ENCODE assay signal across 16 cellular contexts in the genomic region with DNA sequence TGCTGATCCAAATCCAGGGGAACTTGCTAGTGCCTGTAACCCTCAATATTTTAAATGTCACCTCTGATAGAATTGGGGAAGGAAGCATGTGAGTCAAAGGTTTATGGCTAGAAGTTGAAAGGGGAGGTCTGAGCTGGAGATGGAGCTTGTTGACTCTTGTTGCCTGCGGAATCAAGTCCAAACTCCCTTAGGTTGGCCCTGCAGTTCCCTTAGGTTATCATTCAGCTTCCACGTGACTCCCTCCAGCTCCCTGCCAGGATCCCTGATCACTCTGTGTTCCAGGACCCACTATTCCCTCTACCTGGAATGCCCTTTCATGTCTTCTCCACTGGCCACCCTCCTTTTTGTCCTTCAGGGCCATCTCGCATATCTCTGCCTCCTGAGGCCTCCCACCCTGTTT. TPM values are rescaled to one million over a fixed set of nuclear protein-coding genes. Genes with fewer than 3 reads are reported as not detected.
A peak's percentile ranks its signal among the peaks of the same experiment; 100 is the strongest.
DNase-seq lines count a peak whose midpoint lies in the region; ATAC-seq, FAIRE-seq and TF ChIP-seq lines count a peak whose summit lies in the region.
"Had no signal": no experiment of that assay in that cellular context is flagged by ENCODE, and none has a peak within 500 bp of the region (broad histone marks: within the 10 kb centered on the region; RNA-seq: fewer than 3 reads in every experiment).

No MANE protein-coding gene starts in this region.

- H4K8ac ChIP-seq in H1 (ENCODE audit: extremely low read depth, insufficient read depth, low read length), result no peak overlapping the region

- no peaks in the 10 kb centered on the region for H3K79me1 ChIP-seq in H1 (ENCODE audit: low read depth, low read length)

- no peak overlapping the region for H2AK5ac ChIP-seq in H1 (ENCODE audit: low read depth, low read length)

- H4K20me1 ChIP-seq in GM23338 (replicated peaks; ENCODE audit: insufficient read depth) (no peaks in the 10 kb centered on the region), H1 (replicated peaks in 1 of 2; ENCODE audit: control insufficient read depth in 1 of 2, insufficient read depth in 2 of 2, low read length in 2 of 2) (no peaks in the 10 kb centered on the region)
- H4K20me1 ChIP-seq: BLaER1 treated with 17β-estradiol and CSF1 and Interleukin-3, amounts not matched to agents 10 nM and 100 nM had no signal

- H3K36me3 ChIP-seq in GM23338 (ENCODE audit: insufficient read depth), result no peaks in the 10 kb centered on the region
- no peaks in the 10 kb centered on the region for H3K36me3 ChIP-seq in H1 (ENCODE audit: control insufficient read depth in 2 of 4, insufficient read depth in 4 of 4, low read length in 3 of 4)
- H3K36me3 ChIP-seq in small intestine (ENCODE audit: control insufficient read depth in 2 of 2, insufficient read depth in 2 of 2, low read length in 2 of 2), result no peaks in the 10 kb centered on the region
- H3K36me3 ChIP-seq: BLaER1 treated with 17β-estradiol and CSF1 and Interleukin-3, amounts not matched to agents 10 nM and 100 nM had no signal

- 91% methylated on average over 3 of the region's 3 CpGs; no CpG with 5 or more reads in 1 of the 2 experiments for WGBS in H1 (ENCODE audit: extremely low coverage in 1 of 2, insufficient coverage in 1 of 2, insufficient read length in 1 of 2, insufficient replicate concordance in 2 of 2, low coverage in 1 of 2, low lambda C conversion rate in 2 of 2, missing lambda C conversion rate in 1 of 2), 2 experiments
- WGBS in small intestine, 3 donors, result 35 to 69% (median 52%) methylated on average over 3 of the region's 3 CpGs

- H3K9me3 ChIP-seq in H1 (ENCODE audit: insufficient read depth in 2 of 2, low read depth in 1 of 2, low read length in 1 of 2) (no peaks in the 10 kb centered on the region), small intestine (ENCODE audit: control insufficient read depth, low read depth) (no peaks in the 10 kb centered on the region)
- H3K9me3 ChIP-seq: BLaER1 treated with 17β-estradiol and CSF1 and Interleukin-3, amounts not matched to agents 10 nM and 100 nM had no signal

- no peak for TF ChIP-seq POLR2A in H1 (IDR thresholded peaks at IDR 0.05; ENCODE audit: control extremely low read depth in 1 of 2, low read depth in 2 of 2, low read length in 2 of 2)

- H2BK15ac ChIP-seq in H1 (ENCODE audit: low read length), result no peak overlapping the region

- no peak overlapping the region for H3K9ac ChIP-seq in H1 (replicated peaks in 1 of 4; ENCODE audit: extremely low read depth in 1 of 4, low read depth in 3 of 4, low read length in 3 of 4)
- H3K9ac ChIP-seq: BLaER1 treated with 17β-estradiol and CSF1 and Interleukin-3, amounts not matched to agents 10 nM and 100 nM; GM23248 had no signal

- no peaks in the 10 kb centered on the region for H3K9me3 Mint-ChIP-seq in GM23338

- H3K4me1 ChIP-seq in GM23338 (ENCODE audit: insufficient read depth) (no peaks in the 10 kb centered on the region), H1 (replicated peaks in 1 of 4; ENCODE audit: control insufficient read depth in 3 of 4, insufficient read depth in 4 of 4, low read length in 3 of 4) (no peaks in the 10 kb centered on the region), small intestine (ENCODE audit: control insufficient read depth in 2 of 2, insufficient read depth in 1 of 2, low read depth in 1 of 2, low read length in 1 of 2) (peaks cover 0 to 6% of the 10 kb centered on the region in 2 donors)
- H3K4me1 ChIP-seq: BLaER1 treated with 17β-estradiol and CSF1 and Interleukin-3, amounts not matched to agents 10 nM and 100 nM had no signal

- H3K4me3 Mint-ChIP-seq in GM23338, result no peak overlapping the region
- H3K4me3 Mint-ChIP-seq: CD4-positive, CD25-positive, alpha-beta regulatory T cell; H9; IgD-negative memory B cell had no signal

- H2AFZ ChIP-seq in GM23338, result 0 out of 2 replicates have a peak overlapping the region, but pooled peaks have one; percentile 43
- 0 out of 2 replicates have a peak overlapping the region, but pooled peaks have one; percentile 66 for H2AFZ ChIP-seq in H1 (ENCODE audit: low read length)
- H2AFZ ChIP-seq: GM23248 had no signal

- no peak overlapping the region for H3K4ac ChIP-seq in H1 (replicated peaks; ENCODE audit: insufficient read length, low read depth, low read length)

- no peak overlapping the region for H2BK20ac ChIP-seq in H1 (ENCODE audit: low read length)

- peaks cover 2% of the 10 kb centered on the region; the same call in 1 of the 2 replicates for H3K23me2 ChIP-seq in H1 (ENCODE audit: low read depth, low read length)

- POLR2A ChIA-PET in H1 (lab: Charles Lee; ENCODE audit: partially characterized antibody), result interaction anchor here (2.9 kb wide), 1 partner anchor 26 kb away, joined by 9 read pairs; the partner anchor contains the start of gene LIPT2

- H2BK12ac ChIP-seq in H1 (ENCODE audit: low read depth, low read length), result no peak overlapping the region

- H3K27ac Mint-ChIP-seq in GM23338, result no peak overlapping the region
- H3K27ac Mint-ChIP-seq: CD4-positive, CD25-positive, alpha-beta regulatory T cell; H9; IgD-negative memory B cell had no signal

- H3K56ac ChIP-seq in H1 (replicated peaks; ENCODE audit: insufficient read length, low read depth, low read length), result no peak overlapping the region

- no peak overlapping the region for H3K14ac ChIP-seq in H1 (ENCODE audit: insufficient read length)

- no peak overlapping the region for H3K27ac ChIP-seq in GM23338 (ENCODE audit: low read depth)
- H3K27ac ChIP-seq in H1 (ENCODE audit: low read depth, low read length), result no peak overlapping the region
- no peak overlapping the region for H3K27ac ChIP-seq in small intestine (ENCODE audit: low read depth in 1 of 2, low read length in 1 of 2)
- H3K27ac ChIP-seq: BLaER1 treated with 17β-estradiol and CSF1 and Interleukin-3, amounts not matched to agents 10 nM and 100 nM; GM23248 had no signal

- no peak overlapping the region for H4K91ac ChIP-seq in H1 (replicated peaks; ENCODE audit: insufficient read length, low read length)

- no peak overlapping the region for H3K4me3 ChIP-seq in GM23338
- no peak overlapping the region for H3K4me3 ChIP-seq in H1 (ENCODE audit: extremely low read depth in 1 of 4, insufficient read depth in 2 of 4, low read depth in 3 of 4, low read length in 4 of 4)
- no peak overlapping the region for H3K4me3 ChIP-seq in small intestine (ENCODE audit: low read depth in 1 of 2, low read length in 2 of 2)
- H3K4me3 ChIP-seq: BLaER1 treated with 17β-estradiol and CSF1 and Interleukin-3, amounts not matched to agents 10 nM and 100 nM; GM23248 had no signal

- no peaks in the 10 kb centered on the region for H3K36me3 Mint-ChIP-seq in GM23338 (ENCODE audit: low read depth)
- H3K36me3 Mint-ChIP-seq: CD4-positive, CD25-positive, alpha-beta regulatory T cell; IgD-negative memory B cell had no signal

- CTCF ChIA-PET in H1 (lab: Charles Lee; ENCODE audit: partially characterized antibody), result interaction anchor here (0.6 to 1.0 kb wide), 2 partner anchors 19 to 646 kb away, joined by 3 to 4 read pairs; no protein-coding TSS in a partner anchor

- no peak overlapping the region for H3K23ac ChIP-seq in H1 (ENCODE audit: insufficient read length)

- DNase-seq in GM23338 (ENCODE audit: low spot score), result no peak
- DNase-seq in H1 (ENCODE audit: low read depth in 1 of 2, low spot score in 2 of 2), result no peak
- DNase-seq in left lobe of liver (ENCODE audit: low spot score), result no peak
- DNase-seq in small intestine, result peak; percentile 81
- DNase-seq in NK-92 (lab: John Stamatoyannopoulos, UW; ENCODE audit: unreplicated experiment), result no peak
- no peak for DNase-seq in NCI-H1436 treated with DMSO at 0.1 percent for 48 hours (lab: John Stamatoyannopoulos, UW)
- DNase-seq: 8988T; AML-193; CD4-positive, CD25-positive, alpha-beta regulatory T cell; DMS53; GF-D8; GM23248; H9 had no signal

- no peaks in the 10 kb centered on the region for H3K9me2 ChIP-seq in GM23338 (ENCODE audit: insufficient read depth)

- no peak for FAIRE-seq in H1 (lab: Jason Lieb, UNC)
- FAIRE-seq in small intestine (lab: Jason Lieb, UNC), result no peak

- TF ChIP-seq RAD21 in H1 (IDR thresholded peaks at IDR 0.05 in 1 of 2, conservative IDR thresholded peaks at IDR 0.05 in 1 of 2; ENCODE audit: low read depth in 2 of 2, low read length in 2 of 2), result no peak

- TF ChIP-seq CTCF in GM23338 (conservative IDR thresholded peaks at IDR 0.05; ENCODE audit: low read depth in 2 of 2) (no peak), H1 (IDR thresholded peaks at IDR 0.05; ENCODE audit: control extremely low read depth in 1 of 3, insufficient read depth in 1 of 3, low read depth in 1 of 3, low read length in 3 of 3) (no peak)

- no peak for TF ChIP-seq EP300 in H1 (IDR thresholded peaks at IDR 0.05; ENCODE audit: borderline replicate concordance in 1 of 2, low read depth in 2 of 2, low read length in 2 of 2)

- ATAC-seq in GM23338 (no peak), left lobe of liver (peak; percentile 37), GM21526 (IDR thresholded peaks at IDR 0.05; ENCODE audit: low FRiP score, unreplicated experiment) (no peak)

- H3K79me2 ChIP-seq in GM23338 (replicated peaks; ENCODE audit: insufficient read depth) (no peaks in the 10 kb centered on the region), H1 (ENCODE audit: control insufficient read depth in 1 of 2, insufficient read depth in 2 of 2, low read length in 2 of 2) (no peaks in the 10 kb centered on the region)

- H3K27me3 Mint-ChIP-seq in GM23338 (ENCODE audit: insufficient read depth, low read depth, poor library complexity), result peaks cover 4% of the 10 kb centered on the region

- H3F3A ChIP-seq in GM23338 (replicated peaks; ENCODE audit: low read depth), result no peaks in the 10 kb centered on the region

- H3K4me1 Mint-ChIP-seq in GM23338, result no peaks in the 10 kb centered on the region
- H3K4me1 Mint-ChIP-seq: CD4-positive, CD25-positive, alpha-beta regulatory T cell; H9; IgD-negative memory B cell had no signal

- no peak overlapping the region for H2BK5ac ChIP-seq in H1 (ENCODE audit: low read depth, low read length)

- H2BK120ac ChIP-seq in H1 (replicated peaks; ENCODE audit: low read depth, low read length), result no peak overlapping the region

- H4K5ac ChIP-seq in H1 (ENCODE audit: insufficient read length, low read depth, low read length), result no peak overlapping the region

- H3K27me3 ChIP-seq in GM23338 (ENCODE audit: insufficient read depth) (no peaks in the 10 kb centered on the region), H1 (replicated peaks in 1 of 4; ENCODE audit: control insufficient read depth in 3 of 4, extremely low read depth in 1 of 4, insufficient read depth in 3 of 4, low read length in 3 of 4) (no peaks in the 10 kb centered on the region), small intestine (ENCODE audit: control insufficient read depth in 2 of 2, insufficient read depth in 2 of 2, low read length in 2 of 2) (no peaks in the 10 kb centered on the region)
- H3K27me3 ChIP-seq: BLaER1 treated with 17β-estradiol and CSF1 and Interleukin-3, amounts not matched to agents 10 nM and 100 nM had no signal

- H3K18ac ChIP-seq in H1 (ENCODE audit: extremely low read depth, low read length), result no peak overlapping the region

- no peak overlapping the region for H3K4me2 ChIP-seq in GM23338
- H3K4me2 ChIP-seq in H1 (ENCODE audit: insufficient read depth in 1 of 2, low read depth in 2 of 2, low read length in 2 of 2), result no peak overlapping the region
- H3K4me2 ChIP-seq: BLaER1 treated with 17β-estradiol and CSF1 and Interleukin-3, amounts not matched to agents 10 nM and 100 nM had no signal

RNA-seq across cellular contexts. Expression of gene LIPT2, which starts 26.2 kb away (rescaled TPM):
- total RNA-seq in GM23338 (2014; rRNA removed; shearing (Covaris generic)), result 16.9 and 19.5 TPM in 2 replicates
- 5.9 and 8.2 TPM in 2 replicates for polyA plus RNA-seq in GM23338 (2016; fragmentation: Nextera tagmentation; extraction: Ambion mirVana)
- total RNA-seq in H1 (2021; fragmentation: NEBNext Ultra II Directional; extraction: Animal tissue kit (Norgen Biotek cat#: 25700)), result 6.4 and 7.7 TPM in 2 replicates
- 16.4 and 16.7 TPM in 2 replicates for polyA plus RNA-seq in H1 (2011; rRNA removed)
- polyA plus RNA-seq in H1 (2011; cell fraction: cytosol; rRNA removed), result 15.4 TPM
- 11.5 TPM for polyA plus RNA-seq in H1 (2011; cell fraction: nucleus; rRNA removed)
- polyA plus RNA-seq in H1 (2012, experiment 1 of 2), result 4.9 to 6.9 TPM (median 5.9 TPM) in 4 replicates
- 7.6 TPM for polyA plus RNA-seq in H1 (2012, experiment 2 of 2)
- 7.0 TPM for polyA plus RNA-seq in H1 (2013, experiment 1 of 2)
- polyA plus RNA-seq in H1 (2013, experiment 2 of 2), result 7.0 TPM
- polyA minus RNA-seq in H1 (2011; rRNA and poly(A)+ RNA removed), result 10.8 and 17.9 TPM in 2 replicates
- polyA minus RNA-seq in H1 (2011; cell fraction: cytosol; rRNA and poly(A)+ RNA removed), result 9.2 TPM
- 14.3 TPM for polyA minus RNA-seq in H1 (2011; cell fraction: nucleus; rRNA and poly(A)+ RNA removed)
- total RNA-seq in left lobe of liver, result 2.7 TPM
- 10 to 100 TPM in 1 of 3 donors, 1 to 10 TPM in 2; 4.9 to 11.1 (median 8.8) TPM for polyA plus RNA-seq in small intestine

RNA-seq across cellular contexts. Expression of gene KCNE3, which starts 52.4 kb away (rescaled TPM):
- total RNA-seq in GM23338 (2014; rRNA removed; shearing (Covaris generic)), result 4.3 and 10.6 TPM in 2 replicates
- polyA plus RNA-seq in GM23338 (2016; fragmentation: Nextera tagmentation; extraction: Ambion mirVana) (2.3 and 2.4 TPM in 2 replicates), H1 (2011; rRNA removed) (1.9 and 4.1 TPM in 2 replicates), small intestine (10 to 100 TPM; 17.0 to 88.4 (median 30.0) TPM)
- total RNA-seq in H1 (2021; fragmentation: NEBNext Ultra II Directional; extraction: Animal tissue kit (Norgen Biotek cat#: 25700)), result 2.8 and 3.5 TPM in 2 replicates
- 4.1 TPM for polyA plus RNA-seq in H1 (2011; cell fraction: cytosol; rRNA removed)
- 4.5 TPM for polyA plus RNA-seq in H1 (2011; cell fraction: nucleus; rRNA removed)
- 1.8 to 3.9 TPM (median 2.4 TPM) in 4 replicates for polyA plus RNA-seq in H1 (2012, experiment 1 of 2)
- 2.3 TPM for polyA plus RNA-seq in H1 (2012, experiment 2 of 2)
- 2.9 TPM for polyA plus RNA-seq in H1 (2013, experiment 1 of 2)
- polyA plus RNA-seq in H1 (2013, experiment 2 of 2), result 2.7 TPM
- 2.9 and 4.5 TPM in 2 replicates for polyA minus RNA-seq in H1 (2011; rRNA and poly(A)+ RNA removed)
- polyA minus RNA-seq in H1 (2011; cell fraction: cytosol; rRNA and poly(A)+ RNA removed), result 3.2 TPM
- 1.1 TPM for polyA minus RNA-seq in H1 (2011; cell fraction: nucleus; rRNA and poly(A)+ RNA removed)
- total RNA-seq in left lobe of liver, result 2.1 TPM
- total RNA-seq: CD4-positive, CD25-positive, alpha-beta regulatory T cell had no signal
- polyA plus RNA-seq: IgD-negative memory B cell had no signal
